In genomic region chr1:100903777-100904176, GRCh38 we compare ENCODE assay signal across 29 cellular contexts.
"Had no signal": no experiment of that assay in that cellular context is flagged by ENCODE, and none has a peak within 500 bp of the region (broad histone marks: within the 10 kb centered on the region; RNA-seq: fewer than 3 reads in every experiment).

No MANE protein-coding gene starts in this region.

- H3K27me3 ChIP-seq: colonic mucosa, esophagus muscularis mucosa, esophagus squamous epithelium, foreskin keratinocyte, gastrocnemius medialis, gastroesophageal sphincter, heart left ventricle, heart right ventricle, hepatocyte had no signal

- H3K4me2 ChIP-seq: hepatocyte had no signal

- H3K4me1 ChIP-seq: colonic mucosa, esophagus squamous epithelium, foreskin keratinocyte, gastrocnemius medialis, gastroesophageal sphincter, heart right ventricle had no signal

- H3K4me3 Mint-ChIP-seq: dendritic cell treated with granulocyte-macrophage colony-stimulating factor and Interleukin-4, amounts not matched to agents 40 ng/mL and 50 ng/mL, for 4 days; effector memory CD8-positive, alpha-beta T cell; endodermal cell had no signal

- H3K27ac ChIP-seq: colonic mucosa, coronary artery, epithelial cell of prostate, esophagus muscularis mucosa, esophagus squamous epithelium, foreskin keratinocyte, gastrocnemius medialis, gastroesophageal sphincter, heart left ventricle, heart right ventricle, hepatocyte had no signal

- H3K9me3 ChIP-seq: colonic mucosa, esophagus squamous epithelium, gastrocnemius medialis, gastroesophageal sphincter had no signal

- H3K4me1 Mint-ChIP-seq: endodermal cell had no signal

- DNase-seq: colonic mucosa; cortex of kidney; dermis blood vessel endothelial cell; effector CD4-positive, alpha-beta T cell; effector CD8-positive, alpha-beta T cell; effector memory CD4-positive, alpha-beta T cell; effector memory CD8-positive, alpha-beta T cell; endodermal cell; erythroblast; esophagus squamous epithelium; foreskin fibroblast; foreskin keratinocyte; foreskin melanocyte; gastrocnemius medialis; glutamatergic neuron; head of caudate nucleus; heart left ventricle; heart right ventricle had no signal

- FAIRE-seq: colon, endometrium, endothelial cell of umbilical vein, frontal cortex had no signal

- H3K4me3 ChIP-seq: colonic mucosa, coronary artery, esophagus muscularis mucosa, esophagus squamous epithelium, gastrocnemius medialis, gastroesophageal sphincter, heart left ventricle, heart right ventricle, hepatocyte had no signal

- H3K27ac Mint-ChIP-seq: dendritic cell treated with granulocyte-macrophage colony-stimulating factor and Interleukin-4, amounts not matched to agents 40 ng/mL and 50 ng/mL, for 4 days; effector memory CD8-positive, alpha-beta T cell; endodermal cell had no signal

- H3K9me3 Mint-ChIP-seq: dendritic cell treated with granulocyte-macrophage colony-stimulating factor and Interleukin-4, amounts not matched to agents 40 ng/mL and 50 ng/mL, for 4 days had no signal

- H3K27me3 Mint-ChIP-seq: dendritic cell treated with granulocyte-macrophage colony-stimulating factor and Interleukin-4, amounts not matched to agents 40 ng/mL and 50 ng/mL, for 4 days; effector memory CD8-positive, alpha-beta T cell had no signal

- ATAC-seq: effector memory CD8-positive, alpha-beta T cell; esophagus mucosa; foreskin keratinocyte; gastrocnemius medialis; gastroesophageal sphincter; heart left ventricle; heart right ventricle had no signal

- H2AFZ ChIP-seq: hepatocyte had no signal
